Comparison of ENCODE assay signal across 23 cellular contexts in the genomic region with DNA sequence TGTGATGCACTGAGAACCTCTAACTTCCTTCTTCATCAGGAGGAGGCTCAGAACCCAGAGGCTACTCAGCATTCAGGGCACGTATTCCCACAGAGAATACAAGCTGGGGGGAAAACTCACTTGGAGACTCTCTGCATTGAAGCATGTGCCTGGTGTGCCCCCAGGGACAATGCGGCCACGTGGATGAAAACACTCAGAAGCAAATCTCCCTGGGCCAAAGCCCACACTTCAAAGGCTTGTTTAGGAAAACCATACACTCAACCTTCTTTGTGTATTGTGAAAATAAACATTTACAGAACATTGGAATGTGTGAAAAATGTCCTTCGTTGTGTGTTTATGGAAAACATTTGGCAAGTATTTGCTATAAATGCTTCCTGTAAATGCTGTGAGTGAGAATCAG.
DNase-seq lines count a peak whose midpoint lies in the region; ATAC-seq, FAIRE-seq and TF ChIP-seq lines count a peak whose summit lies in the region.
"Had no signal": no experiment of that assay in that cellular context is flagged by ENCODE, and none has a peak within 500 bp of the region (broad histone marks: within the 10 kb centered on the region; RNA-seq: fewer than 3 reads in every experiment).

No MANE protein-coding gene starts in this region.

- H3K79me1 ChIP-seq in H1 (ENCODE audit: low read depth, low read length), result no peaks in the 10 kb centered on the region

- intact Hi-C loops in activated CD4-positive, alpha-beta T cell treated with anti-CD3 and anti-CD28 coated beads, Interleukin-2, amount 10 ng/mL, durations not matched to agents 24 days and 14 days (cut with micrococcal nuclease), result no loop called here

- CTCF ChIA-PET in H1 (lab: Charles Lee; ENCODE audit: partially characterized antibody), result interaction anchor here (0.7 to 2.2 kb wide), 4 partner anchors 10 to 123 kb away, joined by 3 to 6 read pairs (median 4); no protein-coding TSS in a partner anchor

- no peak for TF ChIP-seq POLR2A in H1 (IDR thresholded peaks at IDR 0.05; ENCODE audit: control extremely low read depth in 1 of 2, low read depth in 2 of 2, low read length in 2 of 2)

- no peak overlapping the region for H3K4me3 ChIP-seq in BLaER1
- no peak overlapping the region for H3K4me3 ChIP-seq in H1 (ENCODE audit: extremely low read depth in 1 of 4, insufficient read depth in 2 of 4, low read depth in 3 of 4, low read length in 4 of 4)

- H3K4me1 ChIP-seq in BLaER1, result peaks cover 28% of the 10 kb centered on the region
- no peaks in the 10 kb centered on the region for H3K4me1 ChIP-seq in H1 (replicated peaks in 1 of 4; ENCODE audit: control insufficient read depth in 3 of 4, insufficient read depth in 4 of 4, low read length in 3 of 4)

- H2BK5ac ChIP-seq in H1 (ENCODE audit: low read depth, low read length), result no peak overlapping the region

- H2AK5ac ChIP-seq in H1 (ENCODE audit: low read depth, low read length), result no peak overlapping the region

- TF ChIP-seq EP300 in H1 (IDR thresholded peaks at IDR 0.05; ENCODE audit: borderline replicate concordance in 1 of 2, low read depth in 2 of 2, low read length in 2 of 2), result no peak

- no peak overlapping the region for H4K5ac ChIP-seq in H1 (ENCODE audit: insufficient read length, low read depth, low read length)

- H3K18ac ChIP-seq in H1 (ENCODE audit: extremely low read depth, low read length), result no peak overlapping the region

- no peaks in the 10 kb centered on the region for H3K27me3 Mint-ChIP-seq in activated CD4-positive, alpha-beta T cell treated with anti-CD3 and anti-CD28 coated beads, Interleukin-2, amount 10 ng/mL, durations not matched to agents 24 days and 14 days
- H3K27me3 Mint-ChIP-seq: activated CD4-positive, alpha-beta T cell treated with anti-CD3 and anti-CD28 coated beads, Interleukin-2, amount 10 ng/mL, durations not matched to agents 7 days and 5 days; activated CD8-positive, alpha-beta memory T cell treated with anti-CD3 and anti-CD28 coated beads, Interleukin-2, amount 10 ng/mL, durations not matched to agents 7 days and 5 days; activated T-helper 17 cell treated with anti-CD3 and anti-CD28 coated beads, Interleukin-2, amount 50 U/mL, for 72 hours; CD4-positive, CD25-positive, alpha-beta regulatory T cell; progenitor cell of endocrine pancreas; T-helper 17 cell had no signal

- H3K79me2 ChIP-seq in H1 (ENCODE audit: control insufficient read depth in 1 of 2, insufficient read depth in 2 of 2, low read length in 2 of 2), result no peaks in the 10 kb centered on the region

- peak; percentile 32 for FAIRE-seq in H1 (lab: Jason Lieb, UNC)
- FAIRE-seq: G401.6 had no signal

- ATAC-seq in HG03432 (IDR thresholded peaks at IDR 0.05; ENCODE audit: unreplicated experiment), result no peak
- ATAC-seq: left ventricle myocardium superior, Panc1, T-helper 17 cell had no signal

- no peaks in the 10 kb centered on the region for H3K27me3 ChIP-seq in BLaER1
- H3K27me3 ChIP-seq in H1 (replicated peaks in 1 of 4; ENCODE audit: control insufficient read depth in 3 of 4, extremely low read depth in 1 of 4, insufficient read depth in 3 of 4, low read length in 3 of 4), result no peaks in the 10 kb centered on the region

- TF ChIP-seq CTCF in H1 (IDR thresholded peaks at IDR 0.05; ENCODE audit: control extremely low read depth in 1 of 3, insufficient read depth in 1 of 3, low read depth in 1 of 3, low read length in 3 of 3), result no peak

- no peak overlapping the region for H3K9ac ChIP-seq in BLaER1
- no peak overlapping the region for H3K9ac ChIP-seq in H1 (replicated peaks in 1 of 4; ENCODE audit: extremely low read depth in 1 of 4, low read depth in 3 of 4, low read length in 3 of 4)

- no peak overlapping the region for H3K4me3 Mint-ChIP-seq in activated CD4-positive, alpha-beta T cell treated with anti-CD3 and anti-CD28 coated beads, Interleukin-2, amount 10 ng/mL, durations not matched to agents 24 days and 14 days
- H3K4me3 Mint-ChIP-seq: activated CD4-positive, alpha-beta T cell treated with anti-CD3 and anti-CD28 coated beads, Interleukin-2, amount 10 ng/mL, durations not matched to agents 7 days and 5 days; activated CD8-positive, alpha-beta memory T cell treated with anti-CD3 and anti-CD28 coated beads, Interleukin-2, amount 10 ng/mL, durations not matched to agents 7 days and 5 days; activated T-helper 17 cell treated with anti-CD3 and anti-CD28 coated beads, Interleukin-2, amount 50 U/mL, for 72 hours; CD4-positive, CD25-positive, alpha-beta regulatory T cell; endodermal cell; nephron progenitor cell had no signal

- H3K36me3 ChIP-seq in BLaER1 (0 out of 2 replicates have a peak, but pooled peaks cover 19% of the 10 kb centered on the region), H1 (ENCODE audit: control insufficient read depth in 2 of 4, insufficient read depth in 4 of 4, low read length in 3 of 4) (no peaks in the 10 kb centered on the region)

- H2BK15ac ChIP-seq in H1 (ENCODE audit: low read length), result no peak overlapping the region

- DNase-seq in NCI-H2029 treated with DMSO at 0.1 percent for 48 hours (lab: John Stamatoyannopoulos, UW) (peak; percentile 1), H1 (ENCODE audit: low read depth in 1 of 2, low spot score in 2 of 2) (no peak), medulla oblongata (ENCODE audit: extremely low spot score) (peak; percentile 41), GF-D8 (lab: John Stamatoyannopoulos, UW) (no peak), NCI-H524 (lab: John Stamatoyannopoulos, UW) (no peak)
- no peak for DNase-seq in activated CD4-positive, alpha-beta T cell treated with anti-CD3 and anti-CD28 coated beads, Interleukin-2, amount 10 ng/mL, durations not matched to agents 24 days and 14 days
- DNase-seq: activated CD4-positive, alpha-beta T cell treated with anti-CD3 and anti-CD28 coated beads, Interleukin-2, amount 10 ng/mL, durations not matched to agents 7 days and 5 days; activated CD8-positive, alpha-beta memory T cell treated with anti-CD3 and anti-CD28 coated beads, Interleukin-2, amount 10 ng/mL, durations not matched to agents 7 days and 5 days; CD4-positive, CD25-positive, alpha-beta regulatory T cell; endodermal cell; GOT3; left ventricle myocardium superior; NCI-H146; NCI-H2227 treated with DMSO at 0.1 percent for 48 hours; nephron progenitor cell; NK-92 treated with Interleukin-12 subunit alpha and Interleukin-12 subunit beta, amount 100 ng/mL, for 24 hours; T-helper 17 cell had no signal

- H3K23ac ChIP-seq in H1 (ENCODE audit: insufficient read length), result no peak overlapping the region

- H4K8ac ChIP-seq in H1 (ENCODE audit: extremely low read depth, insufficient read depth, low read length), result no peak overlapping the region

- H3K27ac ChIP-seq in BLaER1, result no peak overlapping the region
- H3K27ac ChIP-seq in H1 (ENCODE audit: low read depth, low read length), result no peak overlapping the region

- no peak overlapping the region for H3K4ac ChIP-seq in H1 (replicated peaks; ENCODE audit: insufficient read length, low read depth, low read length)

- H4K20me1 ChIP-seq in BLaER1 (peaks cover 29% of the 10 kb centered on the region), H1 (replicated peaks in 1 of 2; ENCODE audit: control insufficient read depth in 1 of 2, insufficient read depth in 2 of 2, low read length in 2 of 2) (no peaks in the 10 kb centered on the region)

- no peak overlapping the region for H2BK120ac ChIP-seq in H1 (replicated peaks; ENCODE audit: low read depth, low read length)

- no peak overlapping the region for H3K27ac Mint-ChIP-seq in activated CD4-positive, alpha-beta T cell treated with anti-CD3 and anti-CD28 coated beads, Interleukin-2, amount 10 ng/mL, durations not matched to agents 24 days and 14 days
- H3K27ac Mint-ChIP-seq: activated CD4-positive, alpha-beta T cell treated with anti-CD3 and anti-CD28 coated beads, Interleukin-2, amount 10 ng/mL, durations not matched to agents 7 days and 5 days; activated CD8-positive, alpha-beta memory T cell treated with anti-CD3 and anti-CD28 coated beads, Interleukin-2, amount 10 ng/mL, durations not matched to agents 7 days and 5 days; endodermal cell; nephron progenitor cell; progenitor cell of endocrine pancreas; T-helper 17 cell had no signal

- peaks cover 29% of the 10 kb centered on the region for H3K4me1 Mint-ChIP-seq in activated CD4-positive, alpha-beta T cell treated with anti-CD3 and anti-CD28 coated beads, Interleukin-2, amount 10 ng/mL, durations not matched to agents 24 days and 14 days

- no peak overlapping the region for H2BK20ac ChIP-seq in H1 (ENCODE audit: low read length)

- H4K91ac ChIP-seq in H1 (replicated peaks; ENCODE audit: insufficient read length, low read length), result no peak overlapping the region

- no peak overlapping the region for H2BK12ac ChIP-seq in H1 (ENCODE audit: low read depth, low read length)

- H2AFZ ChIP-seq in H1 (ENCODE audit: low read length), result no peak overlapping the region

- POLR2A ChIA-PET in H1 (lab: Charles Lee; ENCODE audit: partially characterized antibody), result no interaction called here

- H3K56ac ChIP-seq in H1 (replicated peaks; ENCODE audit: insufficient read length, low read depth, low read length), result no peak overlapping the region

- no peak overlapping the region for H3K14ac ChIP-seq in H1 (ENCODE audit: insufficient read length)

- peaks cover 45% of the 10 kb centered on the region for H3K36me3 Mint-ChIP-seq in activated CD4-positive, alpha-beta T cell treated with anti-CD3 and anti-CD28 coated beads, Interleukin-2, amount 10 ng/mL, durations not matched to agents 24 days and 14 days (ENCODE audit: low read depth)

- no peak for TF ChIP-seq RAD21 in H1 (IDR thresholded peaks at IDR 0.05 in 1 of 2, conservative IDR thresholded peaks at IDR 0.05 in 1 of 2; ENCODE audit: low read depth in 2 of 2, low read length in 2 of 2)

- H3K9me3 ChIP-seq in BLaER1, result no peaks in the 10 kb centered on the region
- H3K9me3 ChIP-seq in H1 (ENCODE audit: insufficient read depth in 2 of 2, low read depth in 1 of 2, low read length in 1 of 2), result no peaks in the 10 kb centered on the region

- WGBS in H1 (ENCODE audit: extremely low coverage in 1 of 2, insufficient coverage in 1 of 2, insufficient read length in 1 of 2, insufficient replicate concordance in 2 of 2, low coverage in 1 of 2, low lambda C conversion rate in 2 of 2, missing lambda C conversion rate in 1 of 2), 2 experiments, result 82% methylated on average over 4 of the region's 4 CpGs; no CpG with 5 or more reads in 1 of the 2 experiments

- peak overlapping the region; percentile 67 for H3K4me2 ChIP-seq in BLaER1
- H3K4me2 ChIP-seq in H1 (ENCODE audit: insufficient read depth in 1 of 2, low read depth in 2 of 2, low read length in 2 of 2), result no peak overlapping the region

- no peaks in the 10 kb centered on the region for H3K23me2 ChIP-seq in H1 (ENCODE audit: low read depth, low read length)

- H3K9me3 Mint-ChIP-seq in activated CD4-positive, alpha-beta T cell treated with anti-CD3 and anti-CD28 coated beads, Interleukin-2, amount 10 ng/mL, durations not matched to agents 24 days and 14 days, result peaks cover 5% of the 10 kb centered on the region
- H3K9me3 Mint-ChIP-seq: activated CD4-positive, alpha-beta T cell treated with anti-CD3 and anti-CD28 coated beads, Interleukin-2, amount 10 ng/mL, durations not matched to agents 7 days and 5 days; CD4-positive, CD25-positive, alpha-beta regulatory T cell; endodermal cell had no signal

TF ChIP-seq in H1, 55 proteins besides CTCF, POLR2A, EP300 and RAD21 (continues in another document):
- TF ChIP-seq EZH2 (IDR thresholded peaks at IDR 0.05; ENCODE audit: low read depth, low read length, severe bottlenecking), result no peak
- no peak for TF ChIP-seq JUND (IDR thresholded peaks at IDR 0.05; ENCODE audit: low read length)
- TF ChIP-seq SIRT6 (IDR thresholded peaks at IDR 0.05; ENCODE audit: low read length), result no peak

Comparison
In these comparisons a context has a peak if more than half of its experiments do, and no peak if none do; other contexts are left out.
1. DNase-seq: peak in NCI-H2029 treated with DMSO at 0.1 percent for 48 hours (single experiment) and medulla oblongata (single experiment); none in H1 (0 of 2), GF-D8 (single experiment), NCI-H524 (0 of 2) and activated CD4-positive, alpha-beta T cell treated with anti-CD3 and anti-CD28 coated beads, Interleukin-2, amount 10 ng/mL, durations not matched to agents 24 days and 14 days (single experiment).